Comparison of ENCODE assay signal across 10 cellular contexts in the genomic region with DNA sequence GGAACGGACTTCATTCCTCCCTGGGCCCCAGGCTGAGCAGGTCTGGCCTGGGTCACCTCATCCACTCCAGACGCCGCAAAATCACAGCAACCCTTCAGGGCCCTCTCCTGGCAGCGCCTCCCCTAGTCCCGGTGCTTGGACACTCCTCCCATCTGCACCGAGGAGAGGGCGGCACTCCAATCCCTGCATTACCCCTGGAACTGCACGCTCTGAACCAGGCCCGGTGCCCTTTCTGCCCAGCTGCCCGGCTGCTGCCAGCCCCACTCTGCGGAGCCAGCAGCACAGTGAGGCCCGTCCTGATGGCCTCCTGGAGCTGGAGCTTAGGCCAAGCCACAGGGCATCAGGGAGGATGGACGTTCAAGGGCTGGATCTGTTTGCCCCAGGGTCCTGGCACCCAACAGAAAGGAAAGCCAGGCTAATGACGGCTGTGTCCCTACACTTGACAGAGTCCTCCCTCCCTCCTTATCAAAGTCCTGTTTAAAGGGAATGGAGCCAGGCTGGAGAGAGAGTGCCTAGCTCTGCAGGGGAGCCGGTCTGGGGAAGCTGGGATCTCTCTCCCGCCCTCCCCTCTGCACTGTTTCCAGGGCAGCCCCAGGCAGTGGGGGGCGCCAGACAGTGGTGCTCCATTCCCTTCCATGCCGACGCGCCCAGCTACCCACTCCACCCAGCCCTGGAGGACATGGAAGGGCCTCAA. TPM values are rescaled to one million over a fixed set of nuclear protein-coding genes. Genes with fewer than 3 reads are reported as not detected.
DNase-seq lines count a peak whose midpoint lies in the region; ATAC-seq, FAIRE-seq and TF ChIP-seq lines count a peak whose summit lies in the region.
"Had no signal": no experiment of that assay in that cellular context is flagged by ENCODE, and none has a peak within 500 bp of the region (broad histone marks: within the 10 kb centered on the region; RNA-seq: fewer than 3 reads in every experiment).

No MANE protein-coding gene starts in this region.

- H3K9ac ChIP-seq in SK-N-SH = no peak overlapping the region

- peaks cover 49% of the 10 kb centered on the region for H3K79me2 ChIP-seq in SK-N-SH (ENCODE audit: insufficient read depth)

- TF ChIP-seq CTCF in AG09319 (IDR thresholded peaks at IDR 0.05; ENCODE audit: low read depth, low read length) = peak; percentile 21
- no peak for TF ChIP-seq CTCF in SK-N-SH (IDR thresholded peaks at IDR 0.05)
- TF ChIP-seq CTCF in cardiac muscle cell (IDR thresholded peaks at IDR 0.05; ENCODE audit: low read depth, low read length) = no peak
- peak in 2 of 3 donors; percentile 17 to 47 for TF ChIP-seq CTCF in ovary (IDR thresholded peaks at IDR 0.05)

- no peak for TF ChIP-seq POLR2A in ovary (IDR thresholded peaks at IDR 0.05)

- no peak for TF ChIP-seq EP300 in SK-N-SH (IDR thresholded peaks at IDR 0.05; ENCODE audit: borderline replicate concordance in 1 of 2, low read depth in 1 of 2, low read length in 1 of 2)
- no peak for TF ChIP-seq EP300 in ovary (IDR thresholded peaks at IDR 0.05)

- POLR2A ChIA-PET in SK-N-SH (lab: Yijun Ruan, JAX) = interaction anchor here (1.1 kb wide), 1 partner anchor 22 kb away, joined by 3 read pairs; no protein-coding TSS in a partner anchor

- intact Hi-C loops in ovary (cut with DNase I) = loop anchor here in 2 of 4 donors (5.0 kb wide), 1 partner anchor 138 kb away; no protein-coding TSS in a partner anchor

- ATAC-seq in HG03571 (IDR thresholded peaks at IDR 0.05; ENCODE audit: unreplicated experiment) = no peak
- ATAC-seq: GM12878; naive thymus-derived CD8-positive, alpha-beta T cell had no signal

- H3K27me3 ChIP-seq in SK-N-SH (ENCODE audit: insufficient read depth) (no peaks in the 10 kb centered on the region), cardiac muscle cell (no peaks in the 10 kb centered on the region), ovary (no peaks in the 10 kb centered on the region)

- no peak for FAIRE-seq in HTR-8/SVneo (lab: Jason Lieb, UNC)
- FAIRE-seq: GM12878 had no signal

- no peak overlapping the region for H3K4me3 ChIP-seq in SK-N-SH (ENCODE audit: low read depth in 2 of 2, low read length in 1 of 2)
- H3K4me3 ChIP-seq in cardiac muscle cell = no peak overlapping the region
- no peak overlapping the region for H3K4me3 ChIP-seq in ovary
- H3K4me3 ChIP-seq: GM12878 had no signal

- H2AFZ ChIP-seq in SK-N-SH (ENCODE audit: low read depth) = no peak overlapping the region

- CTCF ChIA-PET in SK-N-SH (lab: Yijun Ruan, JAX) = interaction anchor here (0.6 to 1.6 kb wide), 6 partner anchors 10 to 141 kb away, joined by 3 to 6 read pairs (median 3); no protein-coding TSS in a partner anchor

- H3K9me2 ChIP-seq in SK-N-SH = no peaks in the 10 kb centered on the region

- TF ChIP-seq RAD21 in SK-N-SH (IDR thresholded peaks at IDR 0.05; ENCODE audit: low read length) = peak; percentile 46

- DNase-seq in AG09319 (ENCODE audit: extremely low read depth, low read depth) (no peak), SK-N-SH (peak; percentile 73), cardiac muscle cell (ENCODE audit: low read depth in 1 of 2, low spot score in 1 of 2) (peak in 1 of 2 donors; percentile 35), ovary (peak; percentile 67 to 80 (median 70)), HTR-8/SVneo (ENCODE audit: insufficient read length, low spot score) (no peak), NCI-H69 (lab: John Stamatoyannopoulos, UW) (no peak), cerebellar cortex (ENCODE audit: low spot score) (no peak)

- peaks cover 24 to 37% of the 10 kb centered on the region in 2 experiments for H3K36me3 ChIP-seq in SK-N-SH (replicated peaks in 1 of 2; ENCODE audit: control insufficient read depth in 1 of 2, insufficient read depth in 2 of 2, low read length in 1 of 2)
- H3K36me3 ChIP-seq in cardiac muscle cell = peaks cover 9% of the 10 kb centered on the region
- H3K36me3 ChIP-seq in ovary = no peaks in the 10 kb centered on the region

- H3F3A ChIP-seq in SK-N-SH (replicated peaks; ENCODE audit: insufficient read depth) = no peaks in the 10 kb centered on the region

- H3K4me1 ChIP-seq in SK-N-SH (ENCODE audit: control insufficient read depth in 1 of 2, insufficient read depth in 2 of 2, low read depth in 1 of 2, low read length in 1 of 2) (peaks cover 0 to 27% of the 10 kb centered on the region in 2 experiments; a peak in 1 of 4 replicates), cardiac muscle cell (ENCODE audit: low read depth) (no peaks in the 10 kb centered on the region), ovary (ENCODE audit: insufficient read depth) (peaks cover 11% of the 10 kb centered on the region)

- 85% methylated on average over 20 of the region's 20 CpGs for WGBS in SK-N-SH (ENCODE audit: low lambda C conversion rate)
- 43 to 46% (median 43%) methylated on average over 19 to 20 of the region's 20 CpGs for WGBS in ovary, 3 donors

- no peak overlapping the region for H3K4me2 ChIP-seq in SK-N-SH

- peaks cover 12% of the 10 kb centered on the region for H4K20me1 ChIP-seq in SK-N-SH (ENCODE audit: insufficient read depth)

- H3K27ac ChIP-seq in SK-N-SH (ENCODE audit: low read depth in 2 of 2, low read length in 1 of 2) = peak overlapping the region in 1 of 2 experiments; percentile 64; a peak in 1 of 4 replicates
- peak overlapping the region; percentile 51 for H3K27ac ChIP-seq in cardiac muscle cell
- H3K27ac ChIP-seq in ovary = peak overlapping the region in 1 of 2 donors; percentile 39

- H3K9me3 ChIP-seq in SK-N-SH (no peaks in the 10 kb centered on the region), cardiac muscle cell (ENCODE audit: low read depth) (no peaks in the 10 kb centered on the region), ovary (no peaks in the 10 kb centered on the region)

TF ChIP-seq in SK-N-SH, 30 proteins besides CTCF, POLR2A, EP300 and RAD21:
- TF ChIP-seq, protein P1, sequence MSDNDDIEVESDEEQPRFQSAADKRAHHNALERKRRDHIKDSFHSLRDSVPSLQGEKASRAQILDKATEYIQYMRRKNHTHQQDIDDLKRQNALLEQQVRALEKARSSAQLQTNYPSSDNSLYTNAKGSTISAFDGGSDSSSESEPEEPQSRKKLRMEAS (IDR thresholded peaks at IDR 0.05; ENCODE audit: low read depth) = no peak
- TF ChIP-seq SIN3A (IDR thresholded peaks at IDR 0.05; ENCODE audit: borderline replicate concordance, low read depth, low read length) = no peak
- no peak for TF ChIP-seq TAF1 (IDR thresholded peaks at IDR 0.05; ENCODE audit: borderline replicate concordance, low read depth, low read length)
- TF ChIP-seq SMC3 (IDR thresholded peaks at IDR 0.05; ENCODE audit: low read depth, low read length) = no peak
- no peak for TF ChIP-seq TEAD4 (IDR thresholded peaks at IDR 0.05; ENCODE audit: borderline replicate concordance, insufficient read depth)
- no peak for TF ChIP-seq NFIC (IDR thresholded peaks at IDR 0.05; ENCODE audit: borderline replicate concordance)
TF ChIP-seq in SK-N-SH: peak in this region for 0.

RNA-seq across cellular contexts. Expression of a gene that starts 12.7 kb away (rescaled TPM):
- polyA plus RNA-seq in SK-N-SH (2012; rRNA removed) = 66.6 and 108 TPM in 2 replicates
- polyA plus RNA-seq in SK-N-SH (2012; cell fraction: cytosol; rRNA removed) = 38.5 and 67.6 TPM in 2 replicates
- 184 and 188 TPM in 2 replicates for polyA plus RNA-seq in SK-N-SH (2012; cell fraction: nucleus; rRNA removed)
- total RNA-seq in cardiac muscle cell = 212 and 260 TPM in 2 replicates
- polyA plus RNA-seq in cardiac muscle cell = 153 and 216 TPM in 2 replicates
- 1,000 to 10,000 TPM in 1 of 7 donors, 100 to 1,000 TPM in 6; 222 to 1,092 (median 831) TPM for total RNA-seq in ovary
- 100 to 1,000 TPM in 1 of 2 donors, 10 to 100 TPM in 1; 50.9 to 818 TPM for polyA plus RNA-seq in ovary

RNA-seq across cellular contexts. Expression of a gene that starts 44.7 kb away (rescaled TPM):
- 0.33 and 0.37 TPM in 2 replicates for polyA plus RNA-seq in SK-N-SH (2012; rRNA removed)
- 0.05 TPM in 1 of 2 replicates, not detected in the other for polyA plus RNA-seq in SK-N-SH (2012; cell fraction: cytosol; rRNA removed)
- 3.3 and 3.4 TPM in 2 replicates for polyA plus RNA-seq in SK-N-SH (2012; cell fraction: nucleus; rRNA removed)
- total RNA-seq in cardiac muscle cell = 9.5 and 18.9 TPM in 2 replicates
- polyA plus RNA-seq in cardiac muscle cell = 27.4 and 31.1 TPM in 2 replicates
- 1 to 10 TPM in 5 of 7 donors, under 1 TPM in 2; 0.83 to 7.5 (median 3.8) TPM for total RNA-seq in ovary
- polyA plus RNA-seq in ovary = 1 to 10 TPM in 1 of 2 donors, not detected in 1; 3.5 TPM
- polyA plus RNA-seq: naive thymus-derived CD8-positive, alpha-beta T cell had no signal

Comparison
In these comparisons a context has a peak if more than half of its experiments do, and no peak if none do; other contexts are left out.
1. DNase-seq: peak in SK-N-SH (single experiment) and ovary (5 of 5); none in AG09319 (single experiment), HTR-8/SVneo (single experiment), NCI-H69 (single experiment) and cerebellar cortex (single experiment).
2. CTCF ChIP-seq: peak in AG09319 (single experiment) and ovary (2 of 3); none in SK-N-SH (single experiment) and cardiac muscle cell (single experiment).